14 cellular contexts compared by ENCODE assay signal in genomic region chr13:100815476-100816046, GRCh38.
"Had no signal": no experiment of that assay in that cellular context is flagged by ENCODE, and none has a peak within 500 bp of the region (broad histone marks: within the 10 kb centered on the region; RNA-seq: fewer than 3 reads in every experiment).

No MANE protein-coding gene starts in this region.

- ATAC-seq: activated CD8-positive, alpha-beta T cell treated with anti-CD3 and anti-CD28 coated beads for 36 hours; stimulated activated effector memory CD8-positive, alpha-beta T cell treated with anti-CD3 and anti-CD28 coated beads, Interleukin-12 subunit alpha, Interleukin-12 subunit beta, amount 100 ng/mL, for 72 hours had no signal

- H3K27me3 ChIP-seq: colonic mucosa, SJSA1, tibial artery had no signal

- DNase-seq: activated CD4-positive, alpha-beta T cell treated with anti-CD3 and anti-CD28 coated beads for 4 hours; activated CD8-positive, alpha-beta memory T cell treated with anti-CD3 and anti-CD28 coated beads, Interleukin-2, amount 50 U/mL, for 4 hours; activated CD8-positive, alpha-beta T cell treated with anti-CD3 and anti-CD28 coated beads for 36 hours; aorta; caudate nucleus; colonic mucosa; hypothalamus; T-helper 1 cell; tibial artery had no signal

- H3K9me3 Mint-ChIP-seq: activated CD8-positive, alpha-beta T cell treated with anti-CD3 and anti-CD28 coated beads for 36 hours had no signal

- H3K27ac ChIP-seq: colonic mucosa, parathyroid adenoma, SJSA1, tibial artery, VCaP had no signal

- H3K4me1 Mint-ChIP-seq: stimulated activated effector memory CD8-positive, alpha-beta T cell treated with anti-CD3 and anti-CD28 coated beads, Interleukin-12 subunit alpha, Interleukin-12 subunit beta, amount 100 ng/mL, for 72 hours had no signal

- H3K27ac Mint-ChIP-seq: activated CD8-positive, alpha-beta T cell treated with anti-CD3 and anti-CD28 coated beads for 36 hours; stimulated activated effector memory CD8-positive, alpha-beta T cell treated with anti-CD3 and anti-CD28 coated beads, Interleukin-12 subunit alpha, Interleukin-12 subunit beta, amount 100 ng/mL, for 72 hours had no signal

- H3K9me3 ChIP-seq: colonic mucosa, SJSA1, tibial artery had no signal

- H3K36me3 Mint-ChIP-seq: stimulated activated effector memory CD8-positive, alpha-beta T cell treated with anti-CD3 and anti-CD28 coated beads, Interleukin-12 subunit alpha, Interleukin-12 subunit beta, amount 100 ng/mL, for 72 hours had no signal

- H3K4me1 ChIP-seq: colonic mucosa, parathyroid adenoma, SJSA1, tibial artery had no signal

- H3K36me3 ChIP-seq: colonic mucosa, SJSA1, tibial artery had no signal

- H3K4me3 Mint-ChIP-seq: activated CD8-positive, alpha-beta T cell treated with anti-CD3 and anti-CD28 coated beads for 36 hours; stimulated activated effector memory CD8-positive, alpha-beta T cell treated with anti-CD3 and anti-CD28 coated beads, Interleukin-12 subunit alpha, Interleukin-12 subunit beta, amount 100 ng/mL, for 72 hours had no signal

- H3K4me3 ChIP-seq: colonic mucosa, SJSA1, smooth muscle cell, tibial artery had no signal
